Comparison of ENCODE assay signal across 24 cellular contexts in the genomic region with DNA sequence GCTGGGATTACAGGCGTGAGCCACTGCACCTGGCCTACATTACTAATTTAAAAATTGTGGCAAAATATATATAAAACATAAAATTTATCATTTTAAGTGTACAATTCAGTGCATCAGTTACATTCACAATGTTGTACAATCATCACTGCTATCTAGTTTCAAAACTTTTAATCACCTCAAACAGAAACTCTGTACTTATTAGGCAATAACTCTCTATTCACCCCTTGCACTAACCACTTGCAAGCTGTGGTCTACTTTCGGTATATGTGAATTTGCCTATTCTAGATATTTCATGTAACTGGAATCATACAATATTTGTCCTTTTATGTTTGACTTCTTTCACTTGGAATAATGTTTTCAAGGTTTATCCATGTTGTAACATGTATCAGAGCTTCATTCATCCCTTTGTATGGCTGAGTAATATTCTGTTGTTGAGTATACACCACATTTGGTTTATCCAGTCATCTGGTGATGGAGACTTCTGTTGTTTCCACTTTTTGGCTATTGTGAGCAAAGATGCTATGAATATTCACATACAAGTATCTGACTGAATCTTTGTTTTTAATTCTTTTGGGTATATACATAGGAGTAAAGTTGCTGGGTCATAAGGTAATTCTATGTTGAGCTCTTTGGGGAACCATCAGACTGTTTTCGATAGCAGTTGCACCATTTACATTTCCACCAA. TPM values are rescaled to one million over a fixed set of nuclear protein-coding genes. Genes with fewer than 3 reads are reported as not detected.
DNase-seq lines count a peak whose midpoint lies in the region; ATAC-seq and TF ChIP-seq lines count a peak whose summit lies in the region.
"Had no signal": no experiment of that assay in that cellular context is flagged by ENCODE, and none has a peak within 500 bp of the region (broad histone marks: within the 10 kb centered on the region; RNA-seq: fewer than 3 reads in every experiment).

No MANE protein-coding gene starts in this region.

- H3K9me3 ChIP-seq in HEK293 (ENCODE audit: control insufficient read depth, insufficient read depth, low read depth, low read length): no peaks in the 10 kb centered on the region
- H3K9me3 ChIP-seq in MM.1S (replicated peaks; ENCODE audit: insufficient read depth, low read length): no peaks in the 10 kb centered on the region
- H3K9me3 ChIP-seq: Caco-2 had no signal

- no peak overlapping the region for H3K4me3 ChIP-seq in HEK293 (ENCODE audit: low read depth, low read length)
- H3K4me3 ChIP-seq in MM.1S (ENCODE audit: low read length): no peak overlapping the region

- peak; percentile 46 to 53 for ATAC-seq in activated T-cell treated with anti-CD3 and anti-CD28 coated beads, Interleukin-2, amount 50 U/mL, for 4 hours
- peak; percentile 78 for ATAC-seq in activated T-helper 17 cell treated with anti-CD3 and anti-CD28 coated beads, Interleukin-2, amount 50 U/mL, for 72 hours (replicated peaks)
- ATAC-seq: CD8-positive, alpha-beta T cell; PC-3; T-cell had no signal

- no peaks in the 10 kb centered on the region for H3K9me2 ChIP-seq in MM.1S (replicated peaks; ENCODE audit: insufficient read depth, low read length)

- H3K4me1 ChIP-seq in HEK293 (ENCODE audit: control insufficient read depth, insufficient read depth, low read length) (0 out of 2 replicates have a peak, but pooled peaks cover 2% of the 10 kb centered on the region), MM.1S (ENCODE audit: low read length) (peaks cover 7% of the 10 kb centered on the region)
- H3K4me1 ChIP-seq: Caco-2 had no signal

- CTCF ChIA-PET in HEK293 (lab: Yijun Ruan, JAX): interaction anchor here (0.6 to 1.1 kb wide), 3 partner anchors 12 to 42 kb away, joined by 3 to 5 read pairs (median 4); no protein-coding TSS in a partner anchor

- H3K4me2 ChIP-seq in MM.1S (ENCODE audit: low read depth, low read length): no peak overlapping the region

- no peaks in the 10 kb centered on the region for H3K27me3 ChIP-seq in MM.1S (replicated peaks; ENCODE audit: insufficient read depth, low read length)

- no peak overlapping the region for H3K4me3 Mint-ChIP-seq in activated T-cell treated with anti-CD3 and anti-CD28 coated beads, Interleukin-2, amount 50 U/mL, for 4 hours
- no peak overlapping the region for H3K4me3 Mint-ChIP-seq in activated T-cell treated with anti-CD3 and anti-CD28 coated beads, Interleukin-2, amount 50 U/mL, for 24 hours
- H3K4me3 Mint-ChIP-seq in activated T-helper 17 cell treated with anti-CD3 and anti-CD28 coated beads, Interleukin-2, amount 50 U/mL, for 72 hours: no peak overlapping the region
- H3K4me3 Mint-ChIP-seq: B cell; CD8-positive, alpha-beta T cell; T-cell had no signal

- no peak for DNase-seq in activated T-cell treated with anti-CD3 and anti-CD28 coated beads, Interleukin-2, amount 50 U/mL, for 4 hours
- DNase-seq in activated T-cell treated with anti-CD3 and anti-CD28 coated beads, Interleukin-2, amount 50 U/mL, for 24 hours: no peak
- DNase-seq in MM.1S (peak; percentile 37), amniotic stem cell (lab: John Stamatoyannopoulos, UW) (no peak), SHP77 treated with DMSO at 0.1 percent for 48 hours (lab: John Stamatoyannopoulos, UW) (no peak)
- DNase-seq: Caco-2; CD8-positive, alpha-beta T cell; DMS79; GF-D8; Karpas-422; NCI-H1092; NCI-H1417 treated with DMSO at 0.1 percent for 48 hours; NCI-H1694 treated with DMSO at 0.1 percent for 48 hours; NCI-H2081; NCI-H2227 treated with DMSO at 0.1 percent for 48 hours; NCI-H526 treated with DMSO at 0.1 percent for 48 hours; PC-3; T-cell had no signal

- no peaks in the 10 kb centered on the region for H3F3A ChIP-seq in MM.1S (ENCODE audit: insufficient read depth, low read length)

- H3K79me2 ChIP-seq in MM.1S (ENCODE audit: low read length): no peaks in the 10 kb centered on the region

- H3K27ac ChIP-seq in HEK293 (ENCODE audit: extremely low read depth, low read depth, low read length): no peak overlapping the region
- H3K27ac ChIP-seq in MM.1S (ENCODE audit: low read length): no peak overlapping the region
- H3K27ac ChIP-seq: C4-2B, HL-60 had no signal

- POLR2A ChIA-PET in HEK293 (lab: Yijun Ruan, JAX): no interaction called here

- no peaks in the 10 kb centered on the region for H3K4me1 Mint-ChIP-seq in activated T-cell treated with anti-CD3 and anti-CD28 coated beads, Interleukin-2, amount 50 U/mL, for 4 hours (ENCODE audit: low read depth)
- H3K4me1 Mint-ChIP-seq in activated T-cell treated with anti-CD3 and anti-CD28 coated beads, Interleukin-2, amount 50 U/mL, for 24 hours (ENCODE audit: low read depth): peaks cover 3% of the 10 kb centered on the region
- no peaks in the 10 kb centered on the region for H3K4me1 Mint-ChIP-seq in activated T-helper 17 cell treated with anti-CD3 and anti-CD28 coated beads, Interleukin-2, amount 50 U/mL, for 72 hours
- H3K4me1 Mint-ChIP-seq: T-cell had no signal

- H3K27me3 Mint-ChIP-seq in activated T-cell treated with anti-CD3 and anti-CD28 coated beads, Interleukin-2, amount 50 U/mL, for 4 hours (ENCODE audit: low read depth): peaks cover 2% of the 10 kb centered on the region
- H3K27me3 Mint-ChIP-seq in activated T-cell treated with anti-CD3 and anti-CD28 coated beads, Interleukin-2, amount 50 U/mL, for 24 hours: peaks cover 6% of the 10 kb centered on the region
- H3K27me3 Mint-ChIP-seq in activated T-helper 17 cell treated with anti-CD3 and anti-CD28 coated beads, Interleukin-2, amount 50 U/mL, for 72 hours: no peaks in the 10 kb centered on the region
- H3K27me3 Mint-ChIP-seq: B cell had no signal

- H2AFZ ChIP-seq in MM.1S (ENCODE audit: low read length): no peak overlapping the region

- H3K9me3 Mint-ChIP-seq in activated T-cell treated with anti-CD3 and anti-CD28 coated beads, Interleukin-2, amount 50 U/mL, for 4 hours: no peaks in the 10 kb centered on the region
- H3K9me3 Mint-ChIP-seq in activated T-cell treated with anti-CD3 and anti-CD28 coated beads, Interleukin-2, amount 50 U/mL, for 24 hours: no peaks in the 10 kb centered on the region
- no peaks in the 10 kb centered on the region for H3K9me3 Mint-ChIP-seq in activated T-helper 17 cell treated with anti-CD3 and anti-CD28 coated beads, Interleukin-2, amount 50 U/mL, for 72 hours

- no peaks in the 10 kb centered on the region for H3K36me3 ChIP-seq in HEK293 (ENCODE audit: control insufficient read depth in 2 of 2, insufficient read depth in 1 of 2, low read length in 2 of 2)
- H3K36me3 ChIP-seq in MM.1S (replicated peaks; ENCODE audit: insufficient read depth, low read length): no peaks in the 10 kb centered on the region

- TF ChIP-seq CTCF in HEK293 (tag by site-specific recombination; IDR thresholded peaks at IDR 0.05) (no peak), MM.1S (IDR thresholded peaks at IDR 0.05; ENCODE audit: low read length) (no peak)

- H3K36me3 Mint-ChIP-seq in activated T-cell treated with anti-CD3 and anti-CD28 coated beads, Interleukin-2, amount 50 U/mL, for 4 hours (ENCODE audit: insufficient read depth): no peaks in the 10 kb centered on the region
- no peaks in the 10 kb centered on the region for H3K36me3 Mint-ChIP-seq in activated T-cell treated with anti-CD3 and anti-CD28 coated beads, Interleukin-2, amount 50 U/mL, for 24 hours (ENCODE audit: low read depth)
- no peaks in the 10 kb centered on the region for H3K36me3 Mint-ChIP-seq in activated T-helper 17 cell treated with anti-CD3 and anti-CD28 coated beads, Interleukin-2, amount 50 U/mL, for 72 hours (ENCODE audit: low read depth)
- H3K36me3 Mint-ChIP-seq: CD8-positive, alpha-beta T cell; T-cell had no signal

- H3K9ac ChIP-seq in MM.1S (ENCODE audit: low read length): no peak overlapping the region

- H4K20me1 ChIP-seq in MM.1S (ENCODE audit: insufficient read depth, low read length): no peaks in the 10 kb centered on the region

- H3K27ac Mint-ChIP-seq in activated T-cell treated with anti-CD3 and anti-CD28 coated beads, Interleukin-2, amount 50 U/mL, for 24 hours: no peak overlapping the region
- H3K27ac Mint-ChIP-seq in activated T-helper 17 cell treated with anti-CD3 and anti-CD28 coated beads, Interleukin-2, amount 50 U/mL, for 72 hours: no peak overlapping the region
- H3K27ac Mint-ChIP-seq: B cell; CD8-positive, alpha-beta T cell; T-cell had no signal

TF ChIP-seq in HEK293, 187 proteins besides CTCF, POLR2A, EP300 and RAD21:
- TF ChIP-seq SALL2 (tag by site-specific recombination; IDR thresholded peaks at IDR 0.05; ENCODE audit: borderline replicate concordance) (no peak), ZNF837 (tag by site-specific recombination; IDR thresholded peaks at IDR 0.05) (no peak), ZNF146 (tag by site-specific recombination; IDR thresholded peaks at IDR 0.05) (0 out of 2 replicates have a peak, but pooled peaks have one; percentile 30), ZNF239 (tag by site-specific recombination; IDR thresholded peaks at IDR 0.05) (no peak)

RNA-seq across cellular contexts. Expression of a gene that starts 14.3 kb away (rescaled TPM):
- total RNA-seq in activated T-cell treated with anti-CD3 and anti-CD28 coated beads, Interleukin-2, amount 50 U/mL, for 4 hours: not detected
- under 1 TPM; 0.24 to 0.32 TPM for total RNA-seq in activated T-helper 17 cell treated with anti-CD3 and anti-CD28 coated beads, Interleukin-2, amount 50 U/mL, for 72 hours
- total RNA-seq: B cell; CD8-positive, alpha-beta T cell; T-cell had no signal

RNA-seq across cellular contexts. Expression of a gene that starts 29.6 kb away (rescaled TPM):
- under 1 TPM in 2 of 3 donors, not detected in 1; 0.25 to 0.46 TPM for total RNA-seq in activated T-cell treated with anti-CD3 and anti-CD28 coated beads, Interleukin-2, amount 50 U/mL, for 4 hours
- under 1 TPM in 1 of 2 donors, not detected in 1; 0.17 TPM for total RNA-seq in activated T-helper 17 cell treated with anti-CD3 and anti-CD28 coated beads, Interleukin-2, amount 50 U/mL, for 72 hours
- total RNA-seq: B cell; Caco-2; CD8-positive, alpha-beta T cell; PC-3; SK-MEL-5; T-cell had no signal

RNA-seq across cellular contexts. Expression of a gene that starts 33.6 kb away (rescaled TPM):
- total RNA-seq in activated T-cell treated with anti-CD3 and anti-CD28 coated beads, Interleukin-2, amount 50 U/mL, for 4 hours: 10 to 100 TPM; 42.9 to 46.5 (median 43.3) TPM
- total RNA-seq in activated T-helper 17 cell treated with anti-CD3 and anti-CD28 coated beads, Interleukin-2, amount 50 U/mL, for 72 hours: 10 to 100 TPM; 28.5 to 38.9 TPM

RNA-seq across cellular contexts. Expression of a gene that starts 59.6 kb away (rescaled TPM):
- 100 to 1,000 TPM; 451 to 523 (median 461) TPM for total RNA-seq in activated T-cell treated with anti-CD3 and anti-CD28 coated beads, Interleukin-2, amount 50 U/mL, for 4 hours
- total RNA-seq in activated T-helper 17 cell treated with anti-CD3 and anti-CD28 coated beads, Interleukin-2, amount 50 U/mL, for 72 hours: 100 to 1,000 TPM in 1 of 2 donors, 10 to 100 TPM in 1; 76.9 to 168 TPM
